22 cellular contexts compared by ENCODE assay signal in the genomic region with DNA sequence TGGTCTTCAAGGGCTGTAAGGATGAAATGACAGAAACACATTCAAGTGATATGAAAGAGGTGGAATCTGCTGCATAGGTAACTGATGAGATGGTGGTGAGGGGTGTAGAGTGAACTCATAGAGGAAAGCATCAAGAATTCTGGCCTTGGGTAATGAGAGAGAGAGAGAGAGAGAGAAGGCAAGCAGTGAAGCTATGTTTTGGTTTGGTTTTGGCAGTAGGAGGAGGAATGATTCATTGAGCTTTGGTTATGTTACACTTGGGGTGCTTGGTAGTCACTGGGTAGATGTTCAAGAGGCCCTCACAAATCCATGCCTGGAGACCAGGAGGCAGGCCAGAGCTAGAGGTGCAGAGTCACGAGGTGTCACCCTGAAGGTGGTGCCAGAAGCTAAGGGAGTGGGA.
"Had no signal": no experiment of that assay in that cellular context is flagged by ENCODE, and none has a peak within 500 bp of the region (broad histone marks: within the 10 kb centered on the region; RNA-seq: fewer than 3 reads in every experiment).

No MANE protein-coding gene starts in this region.

- DNase-seq: activated CD4-positive, CD25-positive, alpha-beta regulatory T cell; activated CD8-positive, alpha-beta T cell treated with anti-CD3 and anti-CD28 coated beads, Interleukin-2, amount 10 ng/mL, durations not matched to agents 7 days and 5 days; activated gamma-delta T cell treated with Interleukin-2 at 50 U/mL for 16 hours; activated naive CD4-positive, alpha-beta T cell treated with anti-CD3 and anti-CD28 coated beads, Interleukin-2, amount 50 U/mL, for 16 hours; activated T-cell treated with anti-CD3 and anti-CD28 coated beads, Interleukin-2, amount 50 U/mL, for 24 hours; amygdala; dermis blood vessel endothelial cell; effector CD4-positive, alpha-beta T cell; islet precursor cell; left colon; midbrain; naive thymus-derived CD4-positive, alpha-beta T cell; occipital lobe; right lobe of liver; stimulated activated CD4-positive, alpha-beta T cell treated with anti-CD3 and anti-CD28 coated beads, Interleukin-2, amount 100 ng/mL, for 48 hours; stimulated activated naive CD4-positive, alpha-beta T cell treated with Interleukin-2 at 50 U/mL for 16 hours; T-cell had no signal

- H3K4me3 ChIP-seq: right lobe of liver, tibial nerve had no signal

- H3K9me3 ChIP-seq: right lobe of liver, tibial nerve had no signal

- H3K4me1 ChIP-seq: right lobe of liver had no signal

- H3K27me3 ChIP-seq: right lobe of liver, tibial nerve had no signal

- ATAC-seq: activated CD4-positive, alpha-beta T cell treated with anti-CD3 and anti-CD28 coated beads for 36 hours; activated CD8-positive, alpha-beta T cell treated with anti-CD3 and anti-CD28 coated beads, Interleukin-2, amount 10 ng/mL, durations not matched to agents 7 days and 5 days; left colon; naive thymus-derived CD4-positive, alpha-beta T cell; right lobe of liver; T-cell had no signal

- H3K27ac ChIP-seq: right lobe of liver, tibial nerve had no signal

- FAIRE-seq: colon, endometrium, frontal cortex had no signal

- H3K36me3 ChIP-seq: right lobe of liver, tibial nerve had no signal
